24 cellular contexts compared by ENCODE assay signal in genomic region chr14:99003646-99004045, GRCh38.
"Had no signal": no experiment of that assay in that cellular context is flagged by ENCODE, and none has a peak within 500 bp of the region (broad histone marks: within the 10 kb centered on the region; RNA-seq: fewer than 3 reads in every experiment).

No MANE protein-coding gene starts in this region.

- H3K4me1 ChIP-seq: left ventricle myocardium inferior, neural progenitor cell, right atrium auricular region, suprapubic skin, tibial artery, uterus had no signal

- H3K27me3 ChIP-seq: neural progenitor cell, ovary, right atrium auricular region, suprapubic skin, uterus had no signal

- H3K27ac ChIP-seq: left ventricle myocardium inferior, neural progenitor cell, ovary, right atrium auricular region, skin epidermis, suprapubic skin, thoracic aorta, tibial artery, uterus had no signal

- H3K4me2 ChIP-seq: neural progenitor cell had no signal

- H3K36me3 ChIP-seq: left ventricle myocardium inferior, neural progenitor cell, ovary, right atrium auricular region, suprapubic skin, thoracic aorta, tibial artery, uterus had no signal

- H3K9me3 ChIP-seq: left ventricle myocardium inferior, ovary, right atrium auricular region, suprapubic skin, thoracic aorta, tibial artery, uterus had no signal

- ATAC-seq: natural killer cell; sciatic nerve; stimulated activated effector memory CD8-positive, alpha-beta T cell treated with anti-CD3 and anti-CD28 coated beads, Interleukin-12 subunit alpha, Interleukin-12 subunit beta, amount 100 ng/mL, for 72 hours had no signal

- H3K9ac ChIP-seq: neural progenitor cell had no signal

- DNase-seq: hippocampal formation; immature natural killer cell; left ventricle myocardium inferior; mesendoderm; naive B cell; natural killer cell; nephron progenitor cell; ovary; stimulated activated CD4-positive, alpha-beta T cell treated with anti-CD3 and anti-CD28 coated beads, Interleukin-12 subunit alpha, Interleukin-12 subunit beta, amount 100 ng/mL, for 4 hours; stimulated activated CD4-positive, alpha-beta T cell treated with anti-CD3 and anti-CD28 coated beads, Interleukin-15, amount 100 ng/mL, for 24 hours; stimulated activated CD4-positive, alpha-beta T cell treated with anti-CD3 and anti-CD28 coated beads, Interleukin-2, amount 100 ng/mL, for 24 hours; stimulated activated CD4-positive, alpha-beta T cell treated with anti-CD3 and anti-CD28 coated beads, Interleukin-4, amount 100 ng/mL, for 1 hour; stimulated activated naive CD4-positive, alpha-beta T cell; tibial artery; uterus had no signal

- H2AFZ ChIP-seq: neural progenitor cell had no signal

- H3K4me3 ChIP-seq: left ventricle myocardium inferior, lung, neural progenitor cell, ovary, right atrium auricular region, skin epidermis, suprapubic skin, thoracic aorta, tibial artery, uterus had no signal

- FAIRE-seq: islet of Langerhans had no signal
